ENCODE assay signal across 25 cellular contexts in the genomic region with DNA sequence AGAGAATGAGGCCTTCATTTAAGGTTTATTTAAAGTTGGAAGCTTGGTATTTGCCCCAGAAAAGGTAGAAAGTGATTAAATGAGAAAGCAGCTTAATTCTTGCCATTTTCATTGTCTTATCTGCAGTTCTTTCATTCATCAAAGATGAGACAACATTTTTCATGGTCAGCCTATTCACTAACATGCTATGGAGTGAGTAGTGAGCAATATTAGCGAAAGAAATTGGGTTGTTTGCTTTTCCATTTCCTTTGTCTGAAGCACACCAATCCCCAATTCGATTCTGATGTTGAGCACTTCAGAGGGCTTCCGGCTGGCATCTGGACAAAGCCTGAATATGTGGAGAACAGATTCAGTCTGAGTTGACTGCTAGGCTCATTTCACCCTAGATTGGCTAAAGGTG.
DNase-seq lines count a peak whose midpoint lies in the region; ATAC-seq and TF ChIP-seq lines count a peak whose summit lies in the region.
"Had no signal": no experiment of that assay in that cellular context is flagged by ENCODE, and none has a peak within 500 bp of the region (broad histone marks: within the 10 kb centered on the region; RNA-seq: fewer than 3 reads in every experiment).

No MANE protein-coding gene starts in this region.

- H3K27me3 Mint-ChIP-seq in HFFc6 (ENCODE audit: insufficient read depth) = 0 out of 2 replicates have a peak, but pooled peaks cover 2% of the 10 kb centered on the region
- H3K27me3 Mint-ChIP-seq: activated T-cell treated with anti-CD3 and anti-CD28 coated beads, Interleukin-2, amount 50 U/mL, for 24 hours; type B pancreatic cell had no signal

- no peaks in the 10 kb centered on the region for H3K36me3 Mint-ChIP-seq in HFFc6 (ENCODE audit: low read depth)
- H3K36me3 Mint-ChIP-seq: stimulated activated effector memory CD8-positive, alpha-beta T cell treated with anti-CD3 and anti-CD28 coated beads, Interleukin-12 subunit alpha, Interleukin-12 subunit beta, amount 100 ng/mL, for 72 hours had no signal

- TF ChIP-seq CTCF in HFFc6 (IDR thresholded peaks at IDR 0.05) (no peak), RWPE1 (conservative IDR thresholded peaks at IDR 0.05; ENCODE audit: low read depth) (no peak)

- CTCF ChIA-PET in RWPE1 (lab: Yijun Ruan, JAX) = no interaction called here

- no peaks in the 10 kb centered on the region for H3K9me3 Mint-ChIP-seq in HFFc6
- H3K9me3 Mint-ChIP-seq: activated T-cell treated with anti-CD3 and anti-CD28 coated beads, Interleukin-2, amount 50 U/mL, for 24 hours; stimulated activated effector memory CD8-positive, alpha-beta T cell treated with anti-CD3 and anti-CD28 coated beads, Interleukin-12 subunit alpha, Interleukin-12 subunit beta, amount 100 ng/mL, for 72 hours had no signal

- DNase-seq in HFFc6 (peak; percentile 4), NCI-H146 (lab: John Stamatoyannopoulos, UW) (peak; percentile 84), NCI-H510A treated with DMSO at 0.1 percent for 48 hours (lab: John Stamatoyannopoulos, UW) (peak; percentile 84), astrocyte of the hippocampus (ENCODE audit: low read depth, low spot score) (peak; percentile 43), RWPE1 (ENCODE audit: low spot score) (no peak), RPMI8226 (no peak)
- DNase-seq: activated CD4-positive, alpha-beta T cell treated with anti-CD3 and anti-CD28 coated beads for 48 hours; activated naive CD4-positive, alpha-beta T cell; activated T-cell treated with anti-CD3 and anti-CD28 coated beads, Interleukin-2, amount 50 U/mL, for 24 hours; left lung; mesendoderm; NK-92 treated with Interleukin-12 subunit alpha and Interleukin-12 subunit beta, amount 100 ng/mL, for 24 hours; PC-9; SIG-M5; stimulated activated CD4-positive, alpha-beta T cell treated with anti-CD3 and anti-CD28 coated beads, Interleukin-12 subunit alpha, Interleukin-12 subunit beta, amount 100 ng/mL, for 4 hours; stimulated activated CD4-positive, alpha-beta T cell treated with anti-CD3 and anti-CD28 coated beads, Interleukin-4, amount 100 ng/mL, for 24 hours; T-helper 9 cell; WERI-Rb-1 had no signal

- no peak overlapping the region for H3K27ac ChIP-seq in RWPE1
- H3K27ac ChIP-seq: BLaER1, HL-60, left lung, neutrophil, PC-9, WERI-Rb-1 had no signal

- no peak for ATAC-seq in GM19455 (IDR thresholded peaks at IDR 0.05; ENCODE audit: unreplicated experiment)
- ATAC-seq: left lung; sciatic nerve; stimulated activated effector memory CD8-positive, alpha-beta T cell treated with anti-CD3 and anti-CD28 coated beads, Interleukin-12 subunit alpha, Interleukin-12 subunit beta, amount 100 ng/mL, for 72 hours had no signal

- H3K4me3 Mint-ChIP-seq in HFFc6 = no peak overlapping the region
- H3K4me3 Mint-ChIP-seq: activated T-cell treated with anti-CD3 and anti-CD28 coated beads, Interleukin-2, amount 50 U/mL, for 24 hours; stimulated activated effector memory CD8-positive, alpha-beta T cell treated with anti-CD3 and anti-CD28 coated beads, Interleukin-12 subunit alpha, Interleukin-12 subunit beta, amount 100 ng/mL, for 72 hours; type B pancreatic cell had no signal

- H3K4me1 Mint-ChIP-seq in HFFc6 (ENCODE audit: low read depth) = peaks cover 27% of the 10 kb centered on the region

- H3K27ac Mint-ChIP-seq in HFFc6 = no peak overlapping the region
- H3K27ac Mint-ChIP-seq: activated T-cell treated with anti-CD3 and anti-CD28 coated beads, Interleukin-2, amount 50 U/mL, for 24 hours; stimulated activated effector memory CD8-positive, alpha-beta T cell treated with anti-CD3 and anti-CD28 coated beads, Interleukin-12 subunit alpha, Interleukin-12 subunit beta, amount 100 ng/mL, for 72 hours; type B pancreatic cell had no signal

- POLR2A ChIA-PET in RWPE1 (lab: Yijun Ruan, JAX; ENCODE audit: low non-redundant PET) = no interaction called here

Comparison
In these comparisons a context has a peak if more than half of its experiments do, and no peak if none do; other contexts are left out.
1. DNase-seq: peak in HFFc6 (single experiment), NCI-H146 (single experiment), NCI-H510A treated with DMSO at 0.1 percent for 48 hours (single experiment) and astrocyte of the hippocampus (single experiment); none in RWPE1 (single experiment) and RPMI8226 (single experiment).